ENCODE assay signal across 8 cellular contexts in the genomic region with DNA sequence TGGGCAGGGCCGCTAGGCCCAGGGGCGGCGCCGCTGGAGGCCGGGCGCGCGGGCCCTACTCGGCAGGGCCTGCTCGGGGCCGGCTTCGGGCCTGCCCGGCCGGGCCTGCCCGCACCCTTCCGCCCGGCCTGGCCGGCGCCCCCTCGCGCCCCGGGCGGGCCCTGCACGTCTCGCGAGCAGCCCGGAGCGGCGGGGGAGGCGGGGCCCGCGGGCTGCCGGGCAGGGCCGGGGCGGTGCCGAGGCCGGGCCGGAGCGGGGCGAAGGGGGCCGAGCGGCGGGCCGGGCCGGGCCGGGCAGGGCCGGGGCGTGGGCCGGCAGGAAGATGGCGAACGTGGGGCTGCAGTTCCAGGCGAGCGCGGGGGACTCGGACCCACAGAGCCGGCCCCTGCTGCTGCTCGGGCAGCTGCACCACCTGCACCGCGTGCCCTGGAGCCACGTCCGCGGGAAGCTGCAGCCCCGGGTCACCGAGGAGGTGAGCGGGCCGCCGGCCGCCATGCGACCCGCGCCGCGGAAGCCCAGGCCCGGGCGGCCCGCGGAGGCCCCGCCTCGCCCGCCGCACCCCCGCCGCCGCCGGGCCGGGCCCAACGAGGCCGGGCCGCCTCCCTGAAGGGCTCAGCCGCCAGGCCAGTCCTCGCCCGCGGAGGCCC. TPM values are rescaled to one million over a fixed set of nuclear protein-coding genes. Genes with fewer than 3 reads are reported as not detected.
DNase-seq lines count a peak whose midpoint lies in the region; ATAC-seq and TF ChIP-seq lines count a peak whose summit lies in the region.

A gene with protein sequence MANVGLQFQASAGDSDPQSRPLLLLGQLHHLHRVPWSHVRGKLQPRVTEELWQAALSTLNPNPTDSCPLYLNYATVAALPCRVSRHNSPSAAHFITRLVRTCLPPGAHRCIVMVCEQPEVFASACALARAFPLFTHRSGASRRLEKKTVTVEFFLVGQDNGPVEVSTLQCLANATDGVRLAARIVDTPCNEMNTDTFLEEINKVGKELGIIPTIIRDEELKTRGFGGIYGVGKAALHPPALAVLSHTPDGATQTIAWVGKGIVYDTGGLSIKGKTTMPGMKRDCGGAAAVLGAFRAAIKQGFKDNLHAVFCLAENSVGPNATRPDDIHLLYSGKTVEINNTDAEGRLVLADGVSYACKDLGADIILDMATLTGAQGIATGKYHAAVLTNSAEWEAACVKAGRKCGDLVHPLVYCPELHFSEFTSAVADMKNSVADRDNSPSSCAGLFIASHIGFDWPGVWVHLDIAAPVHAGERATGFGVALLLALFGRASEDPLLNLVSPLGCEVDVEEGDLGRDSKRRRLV (plus strand): TSS at position 222 of the 647 bp plus-strand sequence. CDS start 101 bp downstream, at position 323.

- POLR2A ChIA-PET in BJ (lab: Charles Lee) = no interaction called here

- H3K27ac ChIP-seq in heart right ventricle = peak within 1 kb of the TSS; percentile 74 to 99 (median 94)

- intact Hi-C loops in heart right ventricle (cut with DNase I) = loop anchor here in 7 of 10 donors (2.0 to 5.0 kb wide), 4 partner anchors 40 to 455 kb away; a partner anchor contains a TSS

- no peak for TF ChIP-seq CTCF in BJ (IDR thresholded peaks at IDR 0.05; ENCODE audit: insufficient read depth, low read depth, low read length)
- TF ChIP-seq CTCF in heart right ventricle (IDR thresholded peaks at IDR 0.05) = peak in 2 of 9 donors; percentile 25 to 33
- peak; percentile 11 for TF ChIP-seq CTCF in retinal pigment epithelial cell (conservative IDR thresholded peaks at IDR 0.05; ENCODE audit: low read depth, low read length)

- H3K9ac ChIP-seq in adipocyte (ENCODE audit: low read length) = peak within 1 kb of the TSS; percentile 88

- ATAC-seq in GM19351 (IDR thresholded peaks at IDR 0.05; ENCODE audit: unreplicated experiment) = peak; percentile 95
- peak; percentile 45 for ATAC-seq in HG03558 (IDR thresholded peaks at IDR 0.05; ENCODE audit: extremely low read depth, unreplicated experiment)
- ATAC-seq in heart right ventricle = peak; percentile 69 to 95 (median 86)

- DNase-seq in BJ (ENCODE audit: low read depth) (no peak), T follicular helper cell (ENCODE audit: low read depth) (peak; percentile 47), adipocyte (ENCODE audit: low read depth) (peak; percentile 92), heart right ventricle (peak; percentile 50 to 79), retinal pigment epithelial cell (ENCODE audit: low read depth) (peak; percentile 17), DMS114 treated with DMSO at 0.1 percent for 48 hours (lab: John Stamatoyannopoulos, UW; ENCODE audit: unreplicated experiment) (no peak)

- no peaks in the 10 kb centered on the region for H3K9me3 ChIP-seq in adipocyte (ENCODE audit: control insufficient read depth, low read length)
- H3K9me3 ChIP-seq in heart right ventricle = no peaks in the 10 kb centered on the region

- H3K4me1 ChIP-seq in adipocyte (ENCODE audit: control insufficient read depth, insufficient read depth, low read length) (peaks cover 38% of the 10 kb centered on the region), heart right ventricle (peaks cover 14 to 47% (median 36%) of the 10 kb centered on the region in 9 donors)

- H3K27me3 ChIP-seq in BJ (ENCODE audit: control insufficient read depth, insufficient read depth, low read length) = no peaks in the 10 kb centered on the region
- no peaks in the 10 kb centered on the region for H3K27me3 ChIP-seq in adipocyte (replicated peaks; ENCODE audit: control insufficient read depth, insufficient read depth, low read length)
- no peaks in the 10 kb centered on the region for H3K27me3 ChIP-seq in heart right ventricle

- CTCF ChIA-PET in BJ (lab: Yijun Ruan, JAX) = interaction anchor here (0.5 to 0.8 kb wide), 4 partner anchors 10 to 1321 kb away, joined by 3 read pairs; no protein-coding TSS in a partner anchor

- H3K36me3 ChIP-seq in BJ (ENCODE audit: control insufficient read depth, insufficient read depth, low read length) = peaks cover 14% of the 10 kb centered on the region
- H3K36me3 ChIP-seq in adipocyte (ENCODE audit: control insufficient read depth, insufficient read depth, low read length, severe bottlenecking) = peaks cover 27% of the 10 kb centered on the region
- peaks cover 0 to 31% (median 9%) of the 10 kb centered on the region in 9 donors for H3K36me3 ChIP-seq in heart right ventricle

- H3K4me3 ChIP-seq in BJ (ENCODE audit: low read depth, low read length) (peak within 1 kb of the TSS; percentile 41), adipocyte (ENCODE audit: low read length) (peak within 1 kb of the TSS; percentile 80), heart right ventricle (peak within 1 kb of the TSS in 9 of 10 donors; percentile 50 to 69 (median 59)), retinal pigment epithelial cell (ENCODE audit: low read length) (peak within 1 kb of the TSS; percentile 39)

- 1 to 2% methylated on average over 31 to 93 of the region's 93 CpGs for WGBS in heart right ventricle, 2 donors

RNA-seq across cellular contexts. Expression of the gene that starts here (rescaled TPM):
- polyA plus RNA-seq in BJ (2011; rRNA removed) = 5.7 and 8.2 TPM in 2 replicates
- polyA minus RNA-seq in BJ (2011; rRNA and poly(A)+ RNA removed) = 4.2 and 7.3 TPM in 2 replicates
- total RNA-seq in heart right ventricle = 10 to 100 TPM; 23.1 to 35.9 (median 29.9) TPM
- polyA plus RNA-seq in heart right ventricle = 10 to 100 TPM; 16.7 to 46.7 TPM

Comparison
In these comparisons a context has a peak if more than half of its experiments do, and no peak if none do; other contexts are left out.
1. DNase-seq: peak in T follicular helper cell (single experiment), adipocyte (single experiment), heart right ventricle (2 of 2) and retinal pigment epithelial cell (single experiment); none in BJ (single experiment) and DMS114 treated with DMSO at 0.1 percent for 48 hours (single experiment).
2. ATAC-seq: peak in every context shown above with its lines; median percentile 95 in GM19351; 86 in heart right ventricle; 45 in HG03558.
3. Peak in every context shown above with its lines, with median percentiles within 50 percentile points of each other: H3K4me3 ChIP-seq.